Comparison of ENCODE assay signal across 24 cellular contexts in the genomic region with DNA sequence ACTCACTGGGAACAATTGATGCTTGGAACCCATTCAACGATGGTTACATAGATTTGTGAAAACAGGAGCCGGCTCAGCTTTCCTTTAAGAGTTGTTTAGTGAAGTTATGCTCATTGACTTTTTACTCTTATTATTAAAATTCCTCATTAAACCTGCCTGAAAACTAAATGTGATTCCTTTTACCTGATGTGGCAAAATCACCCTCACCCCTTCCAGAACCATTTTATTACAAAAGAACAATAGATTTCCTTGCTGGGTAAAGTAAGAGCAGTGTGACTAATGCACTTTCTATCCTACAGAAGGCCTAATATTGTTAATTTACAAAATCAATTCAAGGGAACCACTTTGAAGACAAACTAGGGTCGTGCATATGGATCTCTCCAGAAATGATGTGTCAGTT.
"Had no signal": no experiment of that assay in that cellular context is flagged by ENCODE, and none has a peak within 500 bp of the region (broad histone marks: within the 10 kb centered on the region; RNA-seq: fewer than 3 reads in every experiment).

No MANE protein-coding gene starts in this region.

- H3K9me3 Mint-ChIP-seq: activated naive CD8-positive, alpha-beta T cell treated with anti-CD3 and anti-CD28 coated beads, Interleukin-2, amount 10 ng/mL, durations not matched to agents 7 days and 5 days; T-helper 1 cell treated with Interleukin-12 subunit alpha and Interleukin-12 subunit beta and Interleukin-4 antibody, amounts not matched to agents 30 μg/mL and 1 μg/mL, for 36 hours had no signal

- H3K27ac ChIP-seq: adrenal gland had no signal

- H3K9me3 ChIP-seq: adrenal gland had no signal

- ATAC-seq: activated CD8-positive, alpha-beta T cell treated with anti-CD3 and anti-CD28 coated beads, Interleukin-2, amount 10 ng/mL, durations not matched to agents 7 days and 5 days; WTC11 had no signal

- H3K36me3 Mint-ChIP-seq: activated naive CD8-positive, alpha-beta T cell treated with anti-CD3 and anti-CD28 coated beads, Interleukin-2, amount 10 ng/mL, durations not matched to agents 7 days and 5 days had no signal

- H3K27ac Mint-ChIP-seq: activated CD8-positive, alpha-beta T cell treated with anti-CD3 and anti-CD28 coated beads, Interleukin-2, amount 10 ng/mL, durations not matched to agents 7 days and 5 days; activated naive CD8-positive, alpha-beta T cell treated with anti-CD3 and anti-CD28 coated beads, Interleukin-2, amount 10 ng/mL, durations not matched to agents 7 days and 5 days; T-helper 1 cell treated with Interleukin-12 subunit alpha and Interleukin-12 subunit beta and Interleukin-4 antibody, amounts not matched to agents 30 μg/mL and 1 μg/mL, for 36 hours; WTC11 had no signal

- H3K4me3 ChIP-seq: adrenal gland had no signal

- H3K4me1 Mint-ChIP-seq: activated naive CD8-positive, alpha-beta T cell treated with anti-CD3 and anti-CD28 coated beads, Interleukin-2, amount 10 ng/mL, durations not matched to agents 7 days and 5 days had no signal

- H3K27me3 ChIP-seq: adrenal gland had no signal

- H3K36me3 ChIP-seq: adrenal gland had no signal

- H3K4me1 ChIP-seq: adrenal gland had no signal

- DNase-seq: activated CD4-positive, alpha-beta T cell treated with anti-CD3 and anti-CD28 coated beads for 48 hours; activated CD4-positive, alpha-beta T cell treated with anti-CD3 and anti-CD28 coated beads, Interleukin-2, amount 50 U/mL, for 4 hours; activated CD4-positive, CD25-positive, alpha-beta regulatory T cell treated with anti-CD3 and anti-CD28 coated beads, Interleukin-2, amount 50 U/mL, for 72 hours; activated CD8-positive, alpha-beta memory T cell treated with anti-CD3 and anti-CD28 coated beads, Interleukin-2, amount 50 U/mL, for 48 hours; activated CD8-positive, alpha-beta T cell treated with anti-CD3 and anti-CD28 coated beads, Interleukin-2, amount 10 ng/mL, durations not matched to agents 7 days and 5 days; activated naive CD4-positive, alpha-beta T cell treated with anti-CD3 and anti-CD28 coated beads, Interleukin-2, amount 50 U/mL, for 16 hours; activated naive CD8-positive, alpha-beta T cell treated with anti-CD3 and anti-CD28 coated beads, Interleukin-2, amount 10 ng/mL, durations not matched to agents 7 days and 5 days; activated T-cell treated with anti-CD3 and anti-CD28 coated beads, Interleukin-2, amount 50 U/mL, for 1 hour; adrenal gland; anterior cingulate cortex; cerebellar nuclear complex; KG1; NCI-H1092; NCI-H1417; NCI-H1694; NCI-H2029; NCI-H2171 treated with DMSO at 0.1 percent for 48 hours; NCI-H345; NCI-H510A; NCI-H526 treated with DMSO at 0.1 percent for 48 hours; NCI-H82; SHP77 treated with DMSO at 0.1 percent for 48 hours had no signal

- H3K27me3 Mint-ChIP-seq: activated naive CD8-positive, alpha-beta T cell treated with anti-CD3 and anti-CD28 coated beads, Interleukin-2, amount 10 ng/mL, durations not matched to agents 7 days and 5 days had no signal

- H3K4me3 Mint-ChIP-seq: activated CD8-positive, alpha-beta T cell treated with anti-CD3 and anti-CD28 coated beads, Interleukin-2, amount 10 ng/mL, durations not matched to agents 7 days and 5 days; activated naive CD8-positive, alpha-beta T cell treated with anti-CD3 and anti-CD28 coated beads, Interleukin-2, amount 10 ng/mL, durations not matched to agents 7 days and 5 days; T-helper 1 cell treated with Interleukin-12 subunit alpha and Interleukin-12 subunit beta and Interleukin-4 antibody, amounts not matched to agents 30 μg/mL and 1 μg/mL, for 36 hours; WTC11 had no signal
